Comparison of ENCODE assay signal across 1 cellular context in genomic region chr11:561148-562003, GRCh38.
TF ChIP-seq lines count a peak whose summit lies in the region.

No MANE protein-coding gene starts in this region.

TF ChIP-seq in HepG2, 621 proteins besides CTCF, POLR2A, EP300 and RAD21 (continues in another document):
- TF ChIP-seq KAT8 (CRISPR knock-in tag; IDR thresholded peaks at IDR 0.05) (no peak; the same call in 1 of the 2 replicates), ZNF724P (CRISPR knock-in tag; IDR thresholded peaks at IDR 0.05; ENCODE audit: borderline replicate concordance) (no peak), CBX1 (IDR thresholded peaks at IDR 0.05; ENCODE audit: low read depth) (no peak), ZNF569 (CRISPR knock-in tag; IDR thresholded peaks at IDR 0.05; ENCODE audit: borderline replicate concordance) (no peak), KMT2A (CRISPR knock-in tag; IDR thresholded peaks at IDR 0.05) (0 out of 2 replicates have a peak, but pooled peaks have one; percentile 32), MIER3 (CRISPR knock-in tag; IDR thresholded peaks at IDR 0.05; ENCODE audit: borderline replicate concordance) (no peak; the same call in 1 of the 2 replicates), U2AF1 (optimal IDR thresholded peaks at IDR 0.05; ENCODE audit: low read depth, low read length) (no peak), ZNF768 (CRISPR knock-in tag; IDR thresholded peaks at IDR 0.05) (no peak; the same call in 1 of the 2 replicates), ZNF10 (CRISPR knock-in tag; IDR thresholded peaks at IDR 0.05; ENCODE audit: borderline replicate concordance, low read depth) (no peak), ZNF616 (CRISPR knock-in tag; IDR thresholded peaks at IDR 0.05; ENCODE audit: low read depth) (no peak; the same call in 1 of the 2 replicates), FLYWCH1 (CRISPR knock-in tag; IDR thresholded peaks at IDR 0.05) (0 out of 2 replicates have a peak, but pooled peaks have one; percentile 33), TBP (CRISPR knock-in tag; IDR thresholded peaks at IDR 0.05) (no peak), TRIM24 (CRISPR knock-in tag; IDR thresholded peaks at IDR 0.05) (no peak), PAX8 (CRISPR knock-in tag; IDR thresholded peaks at IDR 0.05; ENCODE audit: borderline replicate concordance) (0 out of 2 replicates have a peak, but pooled peaks have one; percentile 46), GTF3A (CRISPR knock-in tag; conservative IDR thresholded peaks at IDR 0.05) (no peak), SMAD9 (CRISPR knock-in tag; IDR thresholded peaks at IDR 0.05) (no peak), ZNF543 (CRISPR knock-in tag; IDR thresholded peaks at IDR 0.05) (no peak), PITX1 (CRISPR knock-in tag; IDR thresholded peaks at IDR 0.05) (peak; percentile 51; the same call in 1 of the 2 replicates), ZBTB4 (CRISPR knock-in tag; IDR thresholded peaks at IDR 0.05; ENCODE audit: borderline replicate concordance) (no peak), SKIL (CRISPR knock-in tag; IDR thresholded peaks at IDR 0.05; ENCODE audit: borderline replicate concordance) (peak; percentile 56; the same call in 1 of the 2 replicates), NR2F6 (IDR thresholded peaks at IDR 0.05) (no peak), NR2F6 (CRISPR knock-in tag; IDR thresholded peaks at IDR 0.05) (peak; percentile 75), KLF16 (CRISPR knock-in tag; IDR thresholded peaks at IDR 0.05) (no peak), SRF (IDR thresholded peaks at IDR 0.05; ENCODE audit: low read depth, low read length) (no peak), ZNF24 (IDR thresholded peaks at IDR 0.05) (no peak), NBN (conservative IDR thresholded peaks at IDR 0.05) (no peak), ZNF883 (CRISPR knock-in tag; IDR thresholded peaks at IDR 0.05; ENCODE audit: not compliant biosample characterization) (no peak), HES4 (CRISPR knock-in tag; IDR thresholded peaks at IDR 0.05; ENCODE audit: borderline replicate concordance) (peak; percentile 67; the same call in 1 of the 2 replicates), ZBTB8A (CRISPR knock-in tag; IDR thresholded peaks at IDR 0.05; ENCODE audit: borderline replicate concordance, low read depth) (no peak), HCFC1 (IDR thresholded peaks at IDR 0.05; ENCODE audit: low read depth, low read length) (no peak; the same call in 1 of the 2 replicates), CAMTA2 (CRISPR knock-in tag; IDR thresholded peaks at IDR 0.05; ENCODE audit: borderline replicate concordance) (no peak), MAX (IDR thresholded peaks at IDR 0.05) (peak; percentile 71; the same call in 1 of the 2 replicates), JARID2 (CRISPR knock-in tag; IDR thresholded peaks at IDR 0.05; ENCODE audit: insufficient replicate concordance) (no peak), ZNF138 (CRISPR knock-in tag; IDR thresholded peaks at IDR 0.05; ENCODE audit: low read depth) (no peak), HMGXB3 (CRISPR knock-in tag; IDR thresholded peaks at IDR 0.05; ENCODE audit: borderline replicate concordance) (0 out of 2 replicates have a peak, but pooled peaks have one; percentile 14), SMC3 (IDR thresholded peaks at IDR 0.05; ENCODE audit: low read length) (no peak), PLSCR1 (CRISPR knock-in tag; IDR thresholded peaks at IDR 0.05; ENCODE audit: borderline replicate concordance) (no peak), DNMT3B (CRISPR knock-in tag; conservative IDR thresholded peaks at IDR 0.05) (no peak), ETV6 (CRISPR knock-in tag; conservative IDR thresholded peaks at IDR 0.05) (no peak; the same call in 1 of the 2 replicates)
- TF ChIP-seq, protein P1, sequence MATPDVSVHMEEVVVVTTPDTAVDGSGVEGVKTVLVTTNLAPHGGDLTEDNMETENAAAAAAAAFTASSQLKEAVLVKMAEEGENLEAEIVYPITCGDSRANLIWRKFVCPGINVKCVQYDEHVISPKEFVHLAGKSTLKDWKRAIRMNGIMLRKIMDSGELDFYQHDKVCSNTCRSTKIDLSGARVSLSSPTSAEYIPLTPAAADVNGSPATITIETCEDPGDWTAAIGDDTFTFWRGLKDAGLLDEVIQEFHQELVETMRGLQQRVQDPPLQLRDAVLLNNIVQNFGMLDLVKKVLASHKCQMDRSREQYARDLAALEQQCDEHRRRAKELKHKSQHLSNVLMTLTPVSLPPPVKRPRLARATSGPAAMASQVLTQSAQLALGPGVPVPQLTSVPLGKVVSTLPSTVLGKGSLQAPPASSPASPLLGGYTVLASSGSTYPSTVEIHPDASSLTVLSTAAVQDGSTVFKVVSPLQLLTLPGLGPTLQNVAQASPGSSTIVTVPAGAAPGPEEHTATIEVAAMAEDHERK (CRISPR knock-in tag; IDR thresholded peaks at IDR 0.05; ENCODE audit: low read depth) = no peak
- TF ChIP-seq, protein P2, sequence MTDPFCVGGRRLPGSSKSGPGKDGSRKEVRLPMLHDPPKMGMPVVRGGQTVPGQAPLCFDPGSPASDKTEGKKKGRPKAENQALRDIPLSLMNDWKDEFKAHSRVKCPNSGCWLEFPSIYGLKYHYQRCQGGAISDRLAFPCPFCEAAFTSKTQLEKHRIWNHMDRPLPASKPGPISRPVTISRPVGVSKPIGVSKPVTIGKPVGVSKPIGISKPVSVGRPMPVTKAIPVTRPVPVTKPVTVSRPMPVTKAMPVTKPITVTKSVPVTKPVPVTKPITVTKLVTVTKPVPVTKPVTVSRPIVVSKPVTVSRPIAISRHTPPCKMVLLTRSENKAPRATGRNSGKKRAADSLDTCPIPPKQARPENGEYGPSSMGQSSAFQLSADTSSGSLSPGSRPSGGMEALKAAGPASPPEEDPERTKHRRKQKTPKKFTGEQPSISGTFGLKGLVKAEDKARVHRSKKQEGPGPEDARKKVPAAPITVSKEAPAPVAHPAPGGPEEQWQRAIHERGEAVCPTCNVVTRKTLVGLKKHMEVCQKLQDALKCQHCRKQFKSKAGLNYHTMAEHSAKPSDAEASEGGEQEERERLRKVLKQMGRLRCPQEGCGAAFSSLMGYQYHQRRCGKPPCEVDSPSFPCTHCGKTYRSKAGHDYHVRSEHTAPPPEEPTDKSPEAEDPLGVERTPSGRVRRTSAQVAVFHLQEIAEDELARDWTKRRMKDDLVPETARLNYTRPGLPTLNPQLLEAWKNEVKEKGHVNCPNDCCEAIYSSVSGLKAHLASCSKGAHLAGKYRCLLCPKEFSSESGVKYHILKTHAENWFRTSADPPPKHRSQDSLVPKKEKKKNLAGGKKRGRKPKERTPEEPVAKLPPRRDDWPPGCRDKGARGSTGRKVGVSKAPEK (CRISPR knock-in tag; IDR thresholded peaks at IDR 0.05; ENCODE audit: borderline replicate concordance) = no peak
- TF ChIP-seq, protein P3, sequence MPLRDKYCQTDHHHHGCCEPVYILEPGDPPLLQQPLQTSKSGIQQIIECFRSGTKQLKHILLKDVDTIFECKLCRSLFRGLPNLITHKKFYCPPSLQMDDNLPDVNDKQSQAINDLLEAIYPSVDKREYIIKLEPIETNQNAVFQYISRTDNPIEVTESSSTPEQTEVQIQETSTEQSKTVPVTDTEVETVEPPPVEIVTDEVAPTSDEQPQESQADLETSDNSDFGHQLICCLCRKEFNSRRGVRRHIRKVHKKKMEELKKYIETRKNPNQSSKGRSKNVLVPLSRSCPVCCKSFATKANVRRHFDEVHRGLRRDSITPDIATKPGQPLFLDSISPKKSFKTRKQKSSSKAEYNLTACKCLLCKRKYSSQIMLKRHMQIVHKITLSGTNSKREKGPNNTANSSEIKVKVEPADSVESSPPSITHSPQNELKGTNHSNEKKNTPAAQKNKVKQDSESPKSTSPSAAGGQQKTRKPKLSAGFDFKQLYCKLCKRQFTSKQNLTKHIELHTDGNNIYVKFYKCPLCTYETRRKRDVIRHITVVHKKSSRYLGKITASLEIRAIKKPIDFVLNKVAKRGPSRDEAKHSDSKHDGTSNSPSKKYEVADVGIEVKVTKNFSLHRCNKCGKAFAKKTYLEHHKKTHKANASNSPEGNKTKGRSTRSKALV (CRISPR knock-in tag; IDR thresholded peaks at IDR 0.05) = 0 out of 2 replicates have a peak, but pooled peaks have one; percentile 7
- TF ChIP-seq, protein P4, sequence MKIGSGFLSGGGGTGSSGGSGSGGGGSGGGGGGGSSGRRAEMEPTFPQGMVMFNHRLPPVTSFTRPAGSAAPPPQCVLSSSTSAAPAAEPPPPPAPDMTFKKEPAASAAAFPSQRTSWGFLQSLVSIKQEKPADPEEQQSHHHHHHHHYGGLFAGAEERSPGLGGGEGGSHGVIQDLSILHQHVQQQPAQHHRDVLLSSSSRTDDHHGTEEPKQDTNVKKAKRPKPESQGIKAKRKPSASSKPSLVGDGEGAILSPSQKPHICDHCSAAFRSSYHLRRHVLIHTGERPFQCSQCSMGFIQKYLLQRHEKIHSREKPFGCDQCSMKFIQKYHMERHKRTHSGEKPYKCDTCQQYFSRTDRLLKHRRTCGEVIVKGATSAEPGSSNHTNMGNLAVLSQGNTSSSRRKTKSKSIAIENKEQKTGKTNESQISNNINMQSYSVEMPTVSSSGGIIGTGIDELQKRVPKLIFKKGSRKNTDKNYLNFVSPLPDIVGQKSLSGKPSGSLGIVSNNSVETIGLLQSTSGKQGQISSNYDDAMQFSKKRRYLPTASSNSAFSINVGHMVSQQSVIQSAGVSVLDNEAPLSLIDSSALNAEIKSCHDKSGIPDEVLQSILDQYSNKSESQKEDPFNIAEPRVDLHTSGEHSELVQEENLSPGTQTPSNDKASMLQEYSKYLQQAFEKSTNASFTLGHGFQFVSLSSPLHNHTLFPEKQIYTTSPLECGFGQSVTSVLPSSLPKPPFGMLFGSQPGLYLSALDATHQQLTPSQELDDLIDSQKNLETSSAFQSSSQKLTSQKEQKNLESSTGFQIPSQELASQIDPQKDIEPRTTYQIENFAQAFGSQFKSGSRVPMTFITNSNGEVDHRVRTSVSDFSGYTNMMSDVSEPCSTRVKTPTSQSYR (CRISPR knock-in tag; IDR thresholded peaks at IDR 0.05; ENCODE audit: borderline replicate concordance) = peak; percentile 91; the same call in 1 of the 2 replicates
